ENCODE assay signal across 2 cellular contexts in the genomic region with DNA sequence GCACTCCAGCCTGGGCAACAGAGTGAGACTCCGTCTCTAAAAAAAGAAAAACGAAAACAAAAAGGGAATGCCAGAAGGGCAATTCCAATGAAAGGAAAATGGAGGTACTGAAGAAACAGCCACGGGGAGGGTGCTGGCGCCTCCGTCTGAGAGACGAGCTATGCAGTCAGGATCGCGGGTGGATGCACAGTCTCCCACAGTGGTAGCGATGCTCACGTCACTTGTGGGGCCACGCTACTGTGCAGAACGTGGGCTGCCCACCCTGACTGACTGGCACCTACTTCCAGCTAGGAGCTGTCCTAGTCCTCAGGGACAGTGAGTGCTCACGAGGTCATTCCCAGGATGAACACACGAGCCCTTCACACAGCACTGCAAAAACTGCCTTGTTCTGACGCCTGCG. TPM values are rescaled to one million over a fixed set of nuclear protein-coding genes. Genes with fewer than 3 reads are reported as not detected.
"Had no signal": no experiment of that assay in that cellular context is flagged by ENCODE, and none has a peak within 500 bp of the region (broad histone marks: within the 10 kb centered on the region; RNA-seq: fewer than 3 reads in every experiment).

No MANE protein-coding gene starts in this region.

RNA-seq across cellular contexts. Expression of a gene that starts 46.8 kb away (rescaled TPM):
- total RNA-seq: thoracic aorta, tibial nerve had no signal
